In genomic region chr4:38600575-38600974, GRCh38 we compare ENCODE assay signal across 17 cellular contexts.
DNase-seq lines count a peak whose midpoint lies in the region; ATAC-seq and TF ChIP-seq lines count a peak whose summit lies in the region.
"Had no signal": no experiment of that assay in that cellular context is flagged by ENCODE, and none has a peak within 500 bp of the region (broad histone marks: within the 10 kb centered on the region; RNA-seq: fewer than 3 reads in every experiment).

No MANE protein-coding gene starts in this region.

- H4K20me1 ChIP-seq in Karpas-422 (ENCODE audit: insufficient read depth, low read depth, low read length), result no peaks in the 10 kb centered on the region

- peaks cover 16% of the 10 kb centered on the region for H3K4me1 Mint-ChIP-seq in Calu3 (ENCODE audit: low read depth, unreplicated experiment)
- H3K4me1 Mint-ChIP-seq in natural killer cell, result peaks cover 38 to 42% of the 10 kb centered on the region in 2 donors
- peaks cover 17% of the 10 kb centered on the region for H3K4me1 Mint-ChIP-seq in activated T-helper 1 cell treated with anti-CD3 and anti-CD28 coated beads, Interleukin-12 subunit alpha, Interleukin-12 subunit beta, Interleukin-2, Interleukin-4 antibody, amounts not matched to agents 30 ng/mL and 10 ng/mL and 1 ng/mL, durations not matched to agents 14 hours and 24 hours and 36 hours (ENCODE audit: low read depth)

- H3K27me3 Mint-ChIP-seq in Calu3 (ENCODE audit: unreplicated experiment) (no peaks in the 10 kb centered on the region), natural killer cell (ENCODE audit: low read depth in 2 of 2) (no peaks in the 10 kb centered on the region)
- H3K27me3 Mint-ChIP-seq in activated T-helper 1 cell treated with anti-CD3 and anti-CD28 coated beads, Interleukin-12 subunit alpha, Interleukin-12 subunit beta, Interleukin-2, Interleukin-4 antibody, amounts not matched to agents 30 ng/mL and 10 ng/mL and 1 ng/mL, durations not matched to agents 14 hours and 24 hours and 36 hours (ENCODE audit: insufficient read depth), result peaks cover 5% of the 10 kb centered on the region

- TF ChIP-seq CTCF in Calu3 (IDR thresholded peaks at IDR 0.05; ENCODE audit: unreplicated experiment), result no peak
- TF ChIP-seq CTCF in WERI-Rb-1 (IDR thresholded peaks at IDR 0.05; ENCODE audit: low read depth, low read length), result peak; percentile 46
- no peak for TF ChIP-seq CTCF in natural killer cell (IDR thresholded peaks at IDR 0.05)
- no peak for TF ChIP-seq CTCF in right atrium auricular region (IDR thresholded peaks at IDR 0.05)

- H3K9me3 Mint-ChIP-seq in Calu3 (ENCODE audit: low read depth, unreplicated experiment), result no peaks in the 10 kb centered on the region
- no peaks in the 10 kb centered on the region for H3K9me3 Mint-ChIP-seq in natural killer cell
- no peaks in the 10 kb centered on the region for H3K9me3 Mint-ChIP-seq in activated T-helper 1 cell treated with anti-CD3 and anti-CD28 coated beads, Interleukin-12 subunit alpha, Interleukin-12 subunit beta, Interleukin-2, Interleukin-4 antibody, amounts not matched to agents 30 ng/mL and 10 ng/mL and 1 ng/mL, durations not matched to agents 14 hours and 24 hours and 36 hours
- H3K9me3 Mint-ChIP-seq: neural progenitor cell had no signal

- H3K36me3 Mint-ChIP-seq in Calu3 (ENCODE audit: insufficient read depth, unreplicated experiment) (peaks cover 4% of the 10 kb centered on the region), natural killer cell (no peaks in the 10 kb centered on the region)
- H3K36me3 Mint-ChIP-seq in activated T-helper 1 cell treated with anti-CD3 and anti-CD28 coated beads, Interleukin-12 subunit alpha, Interleukin-12 subunit beta, Interleukin-2, Interleukin-4 antibody, amounts not matched to agents 30 ng/mL and 10 ng/mL and 1 ng/mL, durations not matched to agents 14 hours and 24 hours and 36 hours (ENCODE audit: low read depth), result no peaks in the 10 kb centered on the region

- peak overlapping the region; percentile 44 for H3K4me2 ChIP-seq in Karpas-422 (ENCODE audit: low read depth, low read length, poor library complexity, severe bottlenecking)
- H3K4me2 ChIP-seq: neural progenitor cell had no signal

- BruUV-seq in Calu3 (replicated peaks; lab: Mats Ljungman, UMichigan), result no TSS peak

- no peak overlapping the region for H3K4me3 ChIP-seq in Karpas-422 (ENCODE audit: low read length)
- no peak overlapping the region for H3K4me3 ChIP-seq in WERI-Rb-1 (ENCODE audit: low read depth, low read length)
- H3K4me3 ChIP-seq in right atrium auricular region, result no peak overlapping the region
- H3K4me3 ChIP-seq: body of pancreas, neural progenitor cell had no signal

- H3K27ac Mint-ChIP-seq in Calu3 (ENCODE audit: unreplicated experiment) (peak overlapping the region; percentile 63), natural killer cell (peak overlapping the region; percentile 56 to 75)
- H3K27ac Mint-ChIP-seq in activated T-helper 1 cell treated with anti-CD3 and anti-CD28 coated beads, Interleukin-12 subunit alpha, Interleukin-12 subunit beta, Interleukin-2, Interleukin-4 antibody, amounts not matched to agents 30 ng/mL and 10 ng/mL and 1 ng/mL, durations not matched to agents 14 hours and 24 hours and 36 hours, result no peak overlapping the region
- H3K27ac Mint-ChIP-seq: IgD-negative memory B cell, neural progenitor cell had no signal

- H3K4me1 ChIP-seq in Karpas-422 (ENCODE audit: low read length) (peaks cover 14% of the 10 kb centered on the region), right atrium auricular region (peaks cover 0 to 9% of the 10 kb centered on the region in 2 donors)
- H3K4me1 ChIP-seq: body of pancreas had no signal

- CTCF ChIA-PET in Calu3 (lab: Charles Lee), result interaction anchor here (1.0 to 1.6 kb wide), 2 partner anchors 151 to 281 kb away, joined by 3 to 4 read pairs; no protein-coding TSS in a partner anchor

- H3K27me3 ChIP-seq in Karpas-422 (ENCODE audit: low read length) (no peaks in the 10 kb centered on the region), WERI-Rb-1 (ENCODE audit: insufficient read depth, low read depth, severe bottlenecking) (no peaks in the 10 kb centered on the region), right atrium auricular region (no peaks in the 10 kb centered on the region)
- H3K27me3 ChIP-seq: body of pancreas, neural progenitor cell had no signal

- no peaks in the 10 kb centered on the region for H3K9me2 ChIP-seq in Karpas-422 (replicated peaks; ENCODE audit: insufficient read depth, low read length)

- ATAC-seq in natural killer cell, result peak; percentile 90 to 98 (median 95)
- ATAC-seq: body of pancreas had no signal

- H3K36me3 ChIP-seq in Karpas-422 (ENCODE audit: insufficient read depth, low read length) (no peaks in the 10 kb centered on the region), WERI-Rb-1 (no peaks in the 10 kb centered on the region), right atrium auricular region (no peaks in the 10 kb centered on the region)
- H3K36me3 ChIP-seq: neural progenitor cell had no signal

- H2AFZ ChIP-seq in Karpas-422 (ENCODE audit: low read length), result no peak overlapping the region
- H2AFZ ChIP-seq: neural progenitor cell had no signal

- H3K9ac ChIP-seq in Karpas-422 (ENCODE audit: low read length), result no peak overlapping the region
- H3K9ac ChIP-seq: neural progenitor cell had no signal

- H3K27ac ChIP-seq in Karpas-422 (ENCODE audit: low read length) (no peak overlapping the region), WERI-Rb-1 (no peak overlapping the region), right atrium auricular region (no peak overlapping the region)
- H3K27ac ChIP-seq: body of pancreas, neural progenitor cell had no signal

- intact Hi-C loops in Calu3 (cut with micrococcal nuclease; ENCODE audit: unreplicated experiment) (no loop called here), natural killer cell (cut with micrococcal nuclease) (no loop called here)
- intact Hi-C loops in activated T-helper 1 cell treated with anti-CD3 and anti-CD28 coated beads, Interleukin-12 subunit alpha, Interleukin-12 subunit beta, Interleukin-2, Interleukin-4 antibody, amounts not matched to agents 30 ng/mL and 10 ng/mL and 1 ng/mL, durations not matched to agents 14 hours and 24 hours and 36 hours (cut with micrococcal nuclease), result no loop called here

- H3K4me3 Mint-ChIP-seq in Calu3 (ENCODE audit: low read depth, unreplicated experiment) (no peak overlapping the region), natural killer cell (no peak overlapping the region)
- no peak overlapping the region for H3K4me3 Mint-ChIP-seq in activated T-helper 1 cell treated with anti-CD3 and anti-CD28 coated beads, Interleukin-12 subunit alpha, Interleukin-12 subunit beta, Interleukin-2, Interleukin-4 antibody, amounts not matched to agents 30 ng/mL and 10 ng/mL and 1 ng/mL, durations not matched to agents 14 hours and 24 hours and 36 hours
- H3K4me3 Mint-ChIP-seq: IgD-negative memory B cell, neural progenitor cell had no signal

- no peak for DNase-seq in Calu3
- peak; percentile 60 for DNase-seq in Karpas-422
- DNase-seq in WERI-Rb-1, result peak; percentile 23
- DNase-seq in natural killer cell, result no peak
- no peak for DNase-seq in activated T-helper 1 cell treated with anti-CD3 and anti-CD28 coated beads, Interleukin-12 subunit alpha, Interleukin-12 subunit beta, Interleukin-2, Interleukin-4 antibody, amounts not matched to agents 30 ng/mL and 10 ng/mL and 1 ng/mL, durations not matched to agents 14 hours and 24 hours and 36 hours (ENCODE audit: low spot score)
- DNase-seq in right atrium auricular region (ENCODE audit: low spot score), result no peak
- DNase-seq in AG08396 (ENCODE audit: low spot score), result no peak
- no peak for DNase-seq in retina
- DNase-seq: activated naive CD4-positive, alpha-beta T cell treated with anti-CD3 and anti-CD28 coated beads, Interleukin-2, amount 50 U/mL, for 16 hours; mesendoderm; NCI-H1105; right cardiac atrium; stimulated activated CD4-positive, alpha-beta T cell treated with anti-CD3 and anti-CD28 coated beads, Interleukin-1b, Interleukin-23, amount 100 ng/mL, for 48 hours; SW 1271 had no signal

- H3K79me2 ChIP-seq in Karpas-422 (ENCODE audit: low read length), result no peaks in the 10 kb centered on the region

- H3K9me3 ChIP-seq in Karpas-422 (ENCODE audit: low read length), result no peaks in the 10 kb centered on the region
- H3K9me3 ChIP-seq in WERI-Rb-1 (ENCODE audit: severe bottlenecking), result no peaks in the 10 kb centered on the region
- no peaks in the 10 kb centered on the region for H3K9me3 ChIP-seq in right atrium auricular region
- H3K9me3 ChIP-seq: body of pancreas had no signal

Comparison
In these comparisons a context has a peak if more than half of its experiments do, and no peak if none do; other contexts are left out.
1. DNase-seq: peak in Karpas-422 (single experiment) and WERI-Rb-1 (single experiment); none in Calu3 (single experiment), natural killer cell (single experiment), activated T-helper 1 cell treated with anti-CD3 and anti-CD28 coated beads, Interleukin-12 subunit alpha, Interleukin-12 subunit beta, Interleukin-2, Interleukin-4 antibody, amounts not matched to agents 30 ng/mL and 10 ng/mL and 1 ng/mL, durations not matched to agents 14 hours and 24 hours and 36 hours (single experiment), right atrium auricular region (single experiment), AG08396 (single experiment) and retina (single experiment).